9 cellular contexts compared by ENCODE assay signal in genomic region chr6:111710439-111710838, GRCh38.
DNase-seq lines count a peak whose midpoint lies in the region; ATAC-seq, FAIRE-seq and TF ChIP-seq lines count a peak whose summit lies in the region.
"Had no signal": no experiment of that assay in that cellular context is flagged by ENCODE, and none has a peak within 500 bp of the region (broad histone marks: within the 10 kb centered on the region; RNA-seq: fewer than 3 reads in every experiment).

No MANE protein-coding gene starts in this region.

- H3K27me3 Mint-ChIP-seq in activated CD8-positive, alpha-beta T cell treated with anti-CD3 and anti-CD28 coated beads for 36 hours: no peaks in the 10 kb centered on the region

- peaks cover 0 to 63% (median 46%) of the 10 kb centered on the region in 9 donors for H3K36me3 ChIP-seq in heart left ventricle
- H3K36me3 ChIP-seq in testis (ENCODE audit: low read depth, missing control alignments): no peaks in the 10 kb centered on the region
- H3K36me3 ChIP-seq: prostate gland had no signal

- no peak for ATAC-seq in heart left ventricle
- no peak for ATAC-seq in Right ventricle myocardium superior (ENCODE audit: poor library complexity)
- no peak for ATAC-seq in activated CD8-positive, alpha-beta T cell treated with anti-CD3 and anti-CD28 coated beads for 36 hours
- ATAC-seq in GM18867 (IDR thresholded peaks at IDR 0.05; ENCODE audit: unreplicated experiment): no peak

- H3K27me3 ChIP-seq in heart left ventricle: no peaks in the 10 kb centered on the region
- no peaks in the 10 kb centered on the region for H3K27me3 ChIP-seq in testis

- peaks cover 85% of the 10 kb centered on the region for H3K36me3 Mint-ChIP-seq in activated CD8-positive, alpha-beta T cell treated with anti-CD3 and anti-CD28 coated beads for 36 hours (ENCODE audit: low read depth)

- H3K4me1 ChIP-seq in heart left ventricle: peaks cover 3 to 50% (median 31%) of the 10 kb centered on the region in 12 donors
- peaks cover 12% of the 10 kb centered on the region for H3K4me1 ChIP-seq in testis
- H3K4me1 ChIP-seq: prostate gland had no signal

- H3K27ac ChIP-seq in heart left ventricle (peak overlapping the region in 11 of 12 donors; percentile 25 to 66 (median 56)), testis (peak overlapping the region; percentile 50 to 52)
- H3K27ac ChIP-seq: prostate gland had no signal

- no peak for TF ChIP-seq CTCF in heart left ventricle (IDR thresholded peaks at IDR 0.05)
- no peak for TF ChIP-seq CTCF in activated CD8-positive, alpha-beta T cell treated with anti-CD3 and anti-CD28 coated beads for 36 hours (IDR thresholded peaks at IDR 0.05)
- TF ChIP-seq CTCF in testis (IDR thresholded peaks at IDR 0.05): no peak

- peak overlapping the region; percentile 92 for H3K27ac Mint-ChIP-seq in activated CD8-positive, alpha-beta T cell treated with anti-CD3 and anti-CD28 coated beads for 36 hours

- intact Hi-C loops in heart left ventricle (cut with DNase I) (loop anchor here in 8 of 10 donors (1.0 to 10.0 kb wide), 8 partner anchors 54 to 333 kb away; partner anchors contain the start of gene FYN (in 6 of the 8)), Right ventricle myocardium superior (cut with DNase I) (loop anchor here (2.0 kb wide), 3 partner anchors 162 to 332 kb away; partner anchors contain the start of gene FYN), testis (cut with DNase I; ENCODE audit: low total_unique reads) (loop anchor here (5.0 to 10.0 kb wide), 2 partner anchors 287 to 334 kb away; no protein-coding TSS in a partner anchor)
- intact Hi-C loops in activated CD8-positive, alpha-beta T cell treated with anti-CD3 and anti-CD28 coated beads for 36 hours (cut with micrococcal nuclease): loop anchor here (1.0 to 5.0 kb wide), 4 partner anchors 52 to 333 kb away; partner anchors contain the start of gene FYN

- peak; percentile 77 for FAIRE-seq in islet of Langerhans (lab: Jason Lieb, UNC)

- H3K9me3 ChIP-seq in heart left ventricle (no peaks in the 10 kb centered on the region), testis (no peaks in the 10 kb centered on the region)
- H3K9me3 ChIP-seq: prostate gland had no signal

- no peak overlapping the region for H3K4me3 Mint-ChIP-seq in activated CD8-positive, alpha-beta T cell treated with anti-CD3 and anti-CD28 coated beads for 36 hours

- peak overlapping the region in 3 of 12 donors; percentile 13 to 18 (median 13) for H3K4me3 ChIP-seq in heart left ventricle
- H3K4me3 ChIP-seq in testis: no peak overlapping the region
- H3K4me3 ChIP-seq: prostate gland had no signal

- no peak for TF ChIP-seq POLR2A in heart left ventricle (IDR thresholded peaks at IDR 0.05)
- TF ChIP-seq POLR2A in testis (IDR thresholded peaks at IDR 0.05): no peak

- CTCF ChIA-PET in activated CD8-positive, alpha-beta T cell treated with anti-CD3 and anti-CD28 coated beads for 36 hours (lab: Charles Lee): interaction anchor here (0.7 to 5.8 kb wide), 40 partner anchors 11 to 361 kb away, joined by 3 to 64 read pairs (median 5); partner anchors contain the start of genes FYN and TRAF3IP2

- peaks cover 69% of the 10 kb centered on the region for H3K4me1 Mint-ChIP-seq in activated CD8-positive, alpha-beta T cell treated with anti-CD3 and anti-CD28 coated beads for 36 hours (ENCODE audit: low read depth)

- 67 to 79% (median 72%) methylated on average over 2 of the region's 2 CpGs for WGBS in heart left ventricle, 4 donors
- WGBS in testis, 2 donors: 66 to 75% methylated on average over 2 of the region's 2 CpGs

- DNase-seq in heart left ventricle: no peak
- DNase-seq in Right ventricle myocardium superior: no peak
- no peak for DNase-seq in activated CD8-positive, alpha-beta T cell treated with anti-CD3 and anti-CD28 coated beads for 36 hours
- no peak for DNase-seq in testis
- no peak for DNase-seq in NCI-H1930 (lab: John Stamatoyannopoulos, UW)
- no peak for DNase-seq in NCI-H2196 (lab: John Stamatoyannopoulos, UW; ENCODE audit: unreplicated experiment)

- POLR2A ChIA-PET in activated CD8-positive, alpha-beta T cell treated with anti-CD3 and anti-CD28 coated beads for 36 hours (lab: Charles Lee): interaction anchor here (0.6 to 1.8 kb wide), 9 partner anchors 14 to 332 kb away, joined by 3 to 5 read pairs (median 3); partner anchors contain the start of gene FYN

- no peaks in the 10 kb centered on the region for H3K9me3 Mint-ChIP-seq in activated CD8-positive, alpha-beta T cell treated with anti-CD3 and anti-CD28 coated beads for 36 hours
